8 cellular contexts compared by ENCODE assay signal in genomic region chr6:35686441-35686840, GRCh38. TPM values are rescaled to one million over a fixed set of nuclear protein-coding genes. Genes with fewer than 3 reads are reported as not detected.
DNase-seq lines count a peak whose midpoint lies in the region; ATAC-seq, FAIRE-seq and TF ChIP-seq lines count a peak whose summit lies in the region.
"Had no signal": no experiment of that assay in that cellular context is flagged by ENCODE, and none has a peak within 500 bp of the region (broad histone marks: within the 10 kb centered on the region; RNA-seq: fewer than 3 reads in every experiment).

No MANE protein-coding gene starts in this region.

- H3K27ac ChIP-seq in HCT116 (ENCODE audit: low read depth, low read length) = no peak overlapping the region
- H3K27ac ChIP-seq in WERI-Rb-1 = no peak overlapping the region
- no peak overlapping the region for H3K27ac ChIP-seq in small intestine (ENCODE audit: low read depth in 1 of 2, low read length in 1 of 2)

- H3K36me3 ChIP-seq in HCT116 (ENCODE audit: control insufficient read depth in 1 of 2, insufficient read depth in 2 of 2, low read length in 2 of 2) (no peaks in the 10 kb centered on the region), WERI-Rb-1 (peaks cover 13% of the 10 kb centered on the region), small intestine (ENCODE audit: control insufficient read depth in 2 of 2, insufficient read depth in 2 of 2, low read length in 2 of 2) (peaks cover 0 to 5% of the 10 kb centered on the region in 2 donors)

- WGBS in small intestine, 3 donors = 40 to 72% (median 59%) methylated on average over 2 of the region's 2 CpGs

- H3K9ac ChIP-seq in HCT116 (ENCODE audit: low read length) = peak overlapping the region; percentile 82; the same call in 1 of the 2 replicates

- H3K79me2 ChIP-seq in HCT116 (ENCODE audit: insufficient read depth, low read length) = peaks cover 67% of the 10 kb centered on the region

- H2AFZ ChIP-seq in HCT116 (ENCODE audit: low read depth, low read length, poor library complexity, severe bottlenecking) = no peak overlapping the region

- ATAC-seq in HCT116 (no peak), GM19463 (IDR thresholded peaks at IDR 0.05; ENCODE audit: unreplicated experiment) (no peak), GM18502 (IDR thresholded peaks at IDR 0.05; ENCODE audit: poor library complexity, unreplicated experiment) (no peak)

- peak overlapping the region; percentile 88 for H3K4me2 ChIP-seq in HCT116 (ENCODE audit: low read length)

- H3K27me3 ChIP-seq in HCT116 (ENCODE audit: insufficient read depth, low read length) (no peaks in the 10 kb centered on the region), WERI-Rb-1 (ENCODE audit: insufficient read depth, low read depth, severe bottlenecking) (no peaks in the 10 kb centered on the region), small intestine (ENCODE audit: control insufficient read depth in 2 of 2, insufficient read depth in 2 of 2, low read length in 2 of 2) (no peaks in the 10 kb centered on the region)

- H3K4me1 ChIP-seq in HCT116 (ENCODE audit: control insufficient read depth in 1 of 2, insufficient read depth in 2 of 2, low read length in 2 of 2) (peaks cover 12 to 14% of the 10 kb centered on the region in 2 experiments; a peak in 3 of 4 replicates), small intestine (ENCODE audit: control insufficient read depth in 2 of 2, insufficient read depth in 1 of 2, low read depth in 1 of 2, low read length in 1 of 2) (no peaks in the 10 kb centered on the region)

- intact Hi-C loops in HCT116 (cut with micrococcal nuclease) = no loop called here

- POLR2A ChIA-PET in HCT116 (lab: Charles Lee) = no interaction called here

- 0 out of 2 replicates have a peak, but pooled peaks cover 10% of the 10 kb centered on the region for H4K20me1 ChIP-seq in HCT116 (ENCODE audit: insufficient read depth)

- FAIRE-seq in small intestine (lab: Jason Lieb, UNC) (no peak), GM12891 (lab: Jason Lieb, UNC) (no peak)

- CTCF ChIA-PET in HCT116 (lab: Charles Lee) = interaction anchor here (0.7 to 1.0 kb wide), 2 partner anchors 50 to 134 kb away, joined by 3 read pairs; no protein-coding TSS in a partner anchor

- TF ChIP-seq RAD21 in HCT116 (IDR thresholded peaks at IDR 0.05; ENCODE audit: low read depth) = no peak

- RAD21 ChIA-PET in HCT116 (lab: Charles Lee; ENCODE audit: low non-redundant PET in 1 of 2, low total read pairs in 2 of 2, uncharacterized antibody in 2 of 2, unreplicated experiment in 2 of 2) = interaction anchor here in 1 of 2 experiments (0.6 kb wide), 1 partner anchor 50 kb away, joined by 3 read pairs; no protein-coding TSS in a partner anchor

- TF ChIP-seq CTCF in HCT116 (IDR thresholded peaks at IDR 0.05 in 2 of 3, conservative IDR thresholded peaks at IDR 0.05 in 1 of 3; ENCODE audit: borderline replicate concordance in 1 of 3, insufficient read depth in 1 of 3, low read depth in 2 of 3, low read length in 2 of 3) (no peak), WERI-Rb-1 (IDR thresholded peaks at IDR 0.05; ENCODE audit: low read depth, low read length) (no peak), fibroblast of villous mesenchyme (IDR thresholded peaks at IDR 0.05; ENCODE audit: insufficient read depth, low read depth, low read length) (no peak)

- no peak for DNase-seq in HCT116 (ENCODE audit: low read depth, low spot score)
- no peak for DNase-seq in WERI-Rb-1
- DNase-seq in fibroblast of villous mesenchyme (ENCODE audit: low read depth) = no peak
- peak; percentile 38 for DNase-seq in small intestine
- DNase-seq in GM12891 (ENCODE audit: insufficient read length, low spot score) = no peak
- DNase-seq: activated effector memory CD4-positive, alpha-beta T cell treated with anti-CD3 and anti-CD28 coated beads, Interleukin-2, amount 50 U/mL, for 16 hours had no signal

- H3K9me3 ChIP-seq in HCT116 (ENCODE audit: control insufficient read depth in 1 of 2, insufficient read depth in 1 of 2, low read depth in 1 of 2, low read length in 2 of 2) (no peaks in the 10 kb centered on the region), WERI-Rb-1 (ENCODE audit: severe bottlenecking) (no peaks in the 10 kb centered on the region), small intestine (ENCODE audit: control insufficient read depth, low read depth) (no peaks in the 10 kb centered on the region)

- BruUV-seq in HCT116 (replicated peaks; lab: Mats Ljungman, UMichigan) = no TSS peak

- H3K9me2 ChIP-seq in HCT116 (ENCODE audit: insufficient read depth) = no peaks in the 10 kb centered on the region

- TF ChIP-seq POLR2A in HCT116 (IDR thresholded peaks at IDR 0.05; ENCODE audit: borderline replicate concordance, extremely low read depth, insufficient read depth, insufficient read length) (no peak), GM12891 (IDR thresholded peaks at IDR 0.05; ENCODE audit: low read depth, low read length) (no peak)

- H3K4me3 ChIP-seq in HCT116 (replicated peaks in 1 of 2; ENCODE audit: low read depth in 1 of 2, low read length in 2 of 2) = peak overlapping the region in 1 of 2 experiments; percentile 87; a peak in 1 of 4 replicates
- peak overlapping the region; percentile 53 for H3K4me3 ChIP-seq in WERI-Rb-1 (ENCODE audit: low read depth, low read length)
- H3K4me3 ChIP-seq in fibroblast of villous mesenchyme (ENCODE audit: low read depth, low read length) = peak overlapping the region; percentile 97
- H3K4me3 ChIP-seq in small intestine (ENCODE audit: low read depth in 1 of 2, low read length in 2 of 2) = peak overlapping the region in 1 of 2 donors; percentile 39

TF ChIP-seq in HCT116, 20 proteins besides CTCF, POLR2A, EP300 and RAD21:
- TF ChIP-seq EGR1 (IDR thresholded peaks at IDR 0.05; ENCODE audit: low read depth) (no peak), FOSL1 (IDR thresholded peaks at IDR 0.05; ENCODE audit: low read depth) (no peak), CBX3 (IDR thresholded peaks at IDR 0.05; ENCODE audit: low read depth) (no peak), TCF7L2 (IDR thresholded peaks at IDR 0.05; ENCODE audit: borderline replicate concordance, extremely low read depth, insufficient read depth, insufficient read length) (no peak)

TF ChIP-seq in GM12891, 5 proteins besides CTCF, POLR2A, EP300 and RAD21:
- no peak for TF ChIP-seq SPI1 (IDR thresholded peaks at IDR 0.05; ENCODE audit: low read depth, low read length)
- no peak for TF ChIP-seq POLR2AphosphoS5 (IDR thresholded peaks at IDR 0.05; ENCODE audit: low read depth, low read length)
- no peak for TF ChIP-seq PAX5 (IDR thresholded peaks at IDR 0.05; ENCODE audit: insufficient read depth, low read length, severe bottlenecking)
- no peak for TF ChIP-seq TAF1 (IDR thresholded peaks at IDR 0.05; ENCODE audit: low read depth, low read length)
- no peak for TF ChIP-seq POU2F2 (IDR thresholded peaks at IDR 0.05; ENCODE audit: low read depth, low read length)

RNA-seq across cellular contexts. Expression of gene FKBP5, which starts 2.3 kb away (rescaled TPM):
- total RNA-seq in HCT116 (2021; ENCODE audit: unreplicated experiment) (50.3 TPM), fibroblast of villous mesenchyme (1.3 and 3.2 TPM in 2 replicates)
- polyA plus RNA-seq in HCT116 (2012) = 19.5 and 29.2 TPM in 2 replicates
- 100 to 1,000 TPM in 2 of 3 donors, 10 to 100 TPM in 1; 62.7 to 150 (median 115) TPM for polyA plus RNA-seq in small intestine
- 36.6 TPM for polyA plus RNA-seq in GM12891 (2012; ENCODE audit: low read depth, missing spikeins)

RNA-seq across cellular contexts. Expression of gene ARMC12, which starts 50.4 kb away (rescaled TPM):
- 0.79 TPM for total RNA-seq in HCT116 (2021; ENCODE audit: unreplicated experiment)
- 0.75 and 1.2 TPM in 2 replicates for polyA plus RNA-seq in HCT116 (2012)
- 0.43 TPM in 1 of 2 replicates, not detected in the other for total RNA-seq in fibroblast of villous mesenchyme
- polyA plus RNA-seq in small intestine = 1 to 10 TPM in 1 of 3 donors, under 1 TPM in 1, not detected in 1; 0.72 to 2.5 TPM
- 0.83 TPM for polyA plus RNA-seq in GM12891 (2012; ENCODE audit: low read depth, missing spikeins)

Comparison
In these comparisons a context has a peak if more than half of its experiments do, and no peak if none do; other contexts are left out.
1. RNA of gene FKBP5, which starts 2.3 kb away (total RNA-seq): 50.3 TPM in HCT116 (single experiment); 1.3 to 3.2 TPM in fibroblast of villous mesenchyme; every median in the first group is over 10 times any median in the second.